Comparison of ENCODE assay signal across 8 cellular contexts in genomic region chr6:160750276-160750689, GRCh38. TPM values are rescaled to one million over a fixed set of nuclear protein-coding genes. Genes with fewer than 3 reads are reported as not detected.
DNase-seq lines count a peak whose midpoint lies in the region; ATAC-seq and TF ChIP-seq lines count a peak whose summit lies in the region.

No MANE protein-coding gene starts in this region.

- TF ChIP-seq CTCF in DOHH2 (IDR thresholded peaks at IDR 0.05; ENCODE audit: low read depth, low read length, poor library complexity, severe bottlenecking) (peak; percentile 79), body of pancreas (IDR thresholded peaks at IDR 0.05) (peak in 5 of 7 experiments; percentile 17 to 42 (median 26)), upper lobe of left lung (IDR thresholded peaks at IDR 0.05) (peak in 2 of 6 experiments; percentile 28 to 30)

- H3K27ac ChIP-seq in DOHH2 (ENCODE audit: low read depth, low read length) (no peak overlapping the region), body of pancreas (no peak overlapping the region), upper lobe of left lung (no peak overlapping the region)

- no peak for TF ChIP-seq EP300 in upper lobe of left lung (IDR thresholded peaks at IDR 0.05)

- peaks cover 8% of the 10 kb centered on the region for H3K4me1 ChIP-seq in DOHH2 (ENCODE audit: control insufficient read depth, low read length)
- H3K4me1 ChIP-seq in body of pancreas: no peaks in the 10 kb centered on the region
- no peaks in the 10 kb centered on the region for H3K4me1 ChIP-seq in upper lobe of left lung

- WGBS in body of pancreas, 2 donors: 18 to 23% methylated on average over 5 of the region's 5 CpGs
- WGBS in upper lobe of left lung, 2 donors: 26 to 43% methylated on average over 5 of the region's 5 CpGs

- H3K4me3 ChIP-seq in DOHH2 (ENCODE audit: low read length) (no peak overlapping the region), body of pancreas (no peak overlapping the region), upper lobe of left lung (no peak overlapping the region)

- H3K9me2 ChIP-seq in DOHH2 (replicated peaks; ENCODE audit: control insufficient read depth, low read length): no peaks in the 10 kb centered on the region

- peak; percentile 82 for ATAC-seq in GM19372 (IDR thresholded peaks at IDR 0.05; ENCODE audit: low read depth, unreplicated experiment)
- peak; percentile 88 for ATAC-seq in HG03378 (IDR thresholded peaks at IDR 0.05; ENCODE audit: unreplicated experiment)
- ATAC-seq in body of pancreas: no peak
- no peak for ATAC-seq in upper lobe of left lung (ENCODE audit: low FRiP score in 2 of 2)

- H4K20me1 ChIP-seq in DOHH2 (ENCODE audit: control insufficient read depth, insufficient read depth, low read depth, low read length): no peaks in the 10 kb centered on the region

- H3K9me3 ChIP-seq in DOHH2 (ENCODE audit: control insufficient read depth, insufficient read depth, low read length) (peaks cover 13% of the 10 kb centered on the region), body of pancreas (no peaks in the 10 kb centered on the region), upper lobe of left lung (no peaks in the 10 kb centered on the region)

- TF ChIP-seq POLR2A in body of pancreas (IDR thresholded peaks at IDR 0.05) (no peak), upper lobe of left lung (IDR thresholded peaks at IDR 0.05) (no peak)

- H3K36me3 ChIP-seq in DOHH2 (ENCODE audit: control insufficient read depth, low read length): no peaks in the 10 kb centered on the region
- no peaks in the 10 kb centered on the region for H3K36me3 ChIP-seq in body of pancreas (replicated peaks in 1 of 2; ENCODE audit: insufficient read depth in 1 of 2, low read depth in 2 of 2)
- H3K36me3 ChIP-seq in upper lobe of left lung: no peaks in the 10 kb centered on the region

- intact Hi-C loops in body of pancreas (cut with DNase I): no loop called here

- no peaks in the 10 kb centered on the region for H3K79me2 ChIP-seq in DOHH2 (ENCODE audit: control insufficient read depth, low read length)

- no peak for DNase-seq in body of pancreas
- DNase-seq in retina: no peak
- no peak for DNase-seq in NCI-H510A treated with DMSO at 0.1 percent for 48 hours (lab: John Stamatoyannopoulos, UW)
- DNase-seq in NCI-H1436 (lab: John Stamatoyannopoulos, UW): no peak
- no peak for DNase-seq in upper lobe of left lung

- no peak overlapping the region for H3K4me2 ChIP-seq in DOHH2 (ENCODE audit: low read length)

- H3K27me3 ChIP-seq in DOHH2 (ENCODE audit: control insufficient read depth, low read length) (no peaks in the 10 kb centered on the region), body of pancreas (no peaks in the 10 kb centered on the region), upper lobe of left lung (no peaks in the 10 kb centered on the region)

- H3F3A ChIP-seq in DOHH2 (ENCODE audit: control insufficient read depth, insufficient read depth): no peaks in the 10 kb centered on the region

RNA-seq across cellular contexts. Expression of gene PLG, which starts 48.2 kb away (rescaled TPM):
- total RNA-seq in body of pancreas (not detected), upper lobe of left lung (under 1 TPM in 2 of 6 donors, not detected in 4; 0.71 to 0.89 TPM)

Comparison
In these comparisons a context has a peak if more than half of its experiments do, and no peak if none do; other contexts are left out.
1. ATAC-seq: peak in GM19372 (single experiment) and HG03378 (single experiment); none in body of pancreas (single experiment) and upper lobe of left lung (0 of 2).